ENCODE assay signal across 1 cellular context in the genomic region with DNA sequence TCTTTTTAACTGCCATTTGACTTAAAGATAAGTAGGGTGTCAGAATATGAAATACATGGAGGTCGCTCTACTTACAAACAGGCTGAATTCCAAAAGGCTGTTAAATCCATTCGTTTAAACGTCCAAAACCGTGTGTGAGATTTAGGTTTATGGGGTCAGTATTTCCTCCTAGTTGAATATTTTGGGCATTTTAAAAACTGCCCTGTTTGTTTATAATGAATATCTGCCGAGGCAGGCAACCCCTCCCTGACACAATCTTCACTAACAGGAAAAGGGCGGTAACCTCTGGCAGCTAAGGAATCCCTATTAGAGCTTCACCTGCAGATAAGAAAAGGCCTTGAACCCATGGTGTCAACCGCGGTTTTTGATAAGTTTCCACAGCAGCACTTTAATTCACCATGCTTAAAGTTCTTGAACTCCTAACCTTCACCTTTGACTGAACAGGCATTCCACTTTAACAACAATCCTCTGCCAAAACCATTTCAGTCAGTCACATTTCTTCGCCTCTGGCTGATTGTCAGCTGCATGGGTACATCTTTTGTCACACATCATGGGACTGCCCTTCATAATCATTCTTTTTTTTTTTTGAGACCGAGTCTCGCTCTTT.
TF ChIP-seq lines count a peak whose summit lies in the region.

No MANE protein-coding gene starts in this region.

TF ChIP-seq in HepG2, 621 proteins besides CTCF, POLR2A, EP300 and RAD21 (continued from another document and continues in another):
- TF ChIP-seq CC2D1A (CRISPR knock-in tag; IDR thresholded peaks at IDR 0.05): no peak
- TF ChIP-seq, protein P1, sequence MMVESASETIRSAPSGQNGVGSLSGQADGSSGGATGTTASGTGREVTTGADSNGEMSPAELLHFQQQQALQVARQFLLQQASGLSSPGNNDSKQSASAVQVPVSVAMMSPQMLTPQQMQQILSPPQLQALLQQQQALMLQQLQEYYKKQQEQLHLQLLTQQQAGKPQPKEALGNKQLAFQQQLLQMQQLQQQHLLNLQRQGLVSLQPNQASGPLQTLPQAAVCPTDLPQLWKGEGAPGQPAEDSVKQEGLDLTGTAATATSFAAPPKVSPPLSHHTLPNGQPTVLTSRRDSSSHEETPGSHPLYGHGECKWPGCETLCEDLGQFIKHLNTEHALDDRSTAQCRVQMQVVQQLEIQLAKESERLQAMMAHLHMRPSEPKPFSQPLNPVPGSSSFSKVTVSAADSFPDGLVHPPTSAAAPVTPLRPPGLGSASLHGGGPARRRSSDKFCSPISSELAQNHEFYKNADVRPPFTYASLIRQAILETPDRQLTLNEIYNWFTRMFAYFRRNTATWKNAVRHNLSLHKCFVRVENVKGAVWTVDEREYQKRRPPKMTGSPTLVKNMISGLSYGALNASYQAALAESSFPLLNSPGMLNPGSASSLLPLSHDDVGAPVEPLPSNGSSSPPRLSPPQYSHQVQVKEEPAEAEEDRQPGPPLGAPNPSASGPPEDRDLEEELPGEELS (CRISPR knock-in tag; IDR thresholded peaks at IDR 0.05): peak; percentile 75
- TF ChIP-seq, protein P2, sequence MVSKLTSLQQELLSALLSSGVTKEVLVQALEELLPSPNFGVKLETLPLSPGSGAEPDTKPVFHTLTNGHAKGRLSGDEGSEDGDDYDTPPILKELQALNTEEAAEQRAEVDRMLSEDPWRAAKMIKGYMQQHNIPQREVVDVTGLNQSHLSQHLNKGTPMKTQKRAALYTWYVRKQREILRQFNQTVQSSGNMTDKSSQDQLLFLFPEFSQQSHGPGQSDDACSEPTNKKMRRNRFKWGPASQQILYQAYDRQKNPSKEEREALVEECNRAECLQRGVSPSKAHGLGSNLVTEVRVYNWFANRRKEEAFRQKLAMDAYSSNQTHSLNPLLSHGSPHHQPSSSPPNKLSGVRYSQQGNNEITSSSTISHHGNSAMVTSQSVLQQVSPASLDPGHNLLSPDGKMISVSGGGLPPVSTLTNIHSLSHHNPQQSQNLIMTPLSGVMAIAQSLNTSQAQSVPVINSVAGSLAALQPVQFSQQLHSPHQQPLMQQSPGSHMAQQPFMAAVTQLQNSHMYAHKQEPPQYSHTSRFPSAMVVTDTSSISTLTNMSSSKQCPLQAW (CRISPR knock-in tag; IDR thresholded peaks at IDR 0.05): no peak
- TF ChIP-seq, protein P3, sequence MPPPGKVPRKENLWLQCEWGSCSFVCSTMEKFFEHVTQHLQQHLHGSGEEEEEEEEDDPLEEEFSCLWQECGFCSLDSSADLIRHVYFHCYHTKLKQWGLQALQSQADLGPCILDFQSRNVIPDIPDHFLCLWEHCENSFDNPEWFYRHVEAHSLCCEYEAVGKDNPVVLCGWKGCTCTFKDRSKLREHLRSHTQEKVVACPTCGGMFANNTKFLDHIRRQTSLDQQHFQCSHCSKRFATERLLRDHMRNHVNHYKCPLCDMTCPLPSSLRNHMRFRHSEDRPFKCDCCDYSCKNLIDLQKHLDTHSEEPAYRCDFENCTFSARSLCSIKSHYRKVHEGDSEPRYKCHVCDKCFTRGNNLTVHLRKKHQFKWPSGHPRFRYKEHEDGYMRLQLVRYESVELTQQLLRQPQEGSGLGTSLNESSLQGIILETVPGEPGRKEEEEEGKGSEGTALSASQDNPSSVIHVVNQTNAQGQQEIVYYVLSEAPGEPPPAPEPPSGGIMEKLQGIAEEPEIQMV (CRISPR knock-in tag; IDR thresholded peaks at IDR 0.05; ENCODE audit: low read depth): 0 out of 2 replicates have a peak, but pooled peaks have one; percentile 54
- no peak for TF ChIP-seq CHCHD3 (CRISPR knock-in tag; IDR thresholded peaks at IDR 0.05)
- TF ChIP-seq, protein P4, sequence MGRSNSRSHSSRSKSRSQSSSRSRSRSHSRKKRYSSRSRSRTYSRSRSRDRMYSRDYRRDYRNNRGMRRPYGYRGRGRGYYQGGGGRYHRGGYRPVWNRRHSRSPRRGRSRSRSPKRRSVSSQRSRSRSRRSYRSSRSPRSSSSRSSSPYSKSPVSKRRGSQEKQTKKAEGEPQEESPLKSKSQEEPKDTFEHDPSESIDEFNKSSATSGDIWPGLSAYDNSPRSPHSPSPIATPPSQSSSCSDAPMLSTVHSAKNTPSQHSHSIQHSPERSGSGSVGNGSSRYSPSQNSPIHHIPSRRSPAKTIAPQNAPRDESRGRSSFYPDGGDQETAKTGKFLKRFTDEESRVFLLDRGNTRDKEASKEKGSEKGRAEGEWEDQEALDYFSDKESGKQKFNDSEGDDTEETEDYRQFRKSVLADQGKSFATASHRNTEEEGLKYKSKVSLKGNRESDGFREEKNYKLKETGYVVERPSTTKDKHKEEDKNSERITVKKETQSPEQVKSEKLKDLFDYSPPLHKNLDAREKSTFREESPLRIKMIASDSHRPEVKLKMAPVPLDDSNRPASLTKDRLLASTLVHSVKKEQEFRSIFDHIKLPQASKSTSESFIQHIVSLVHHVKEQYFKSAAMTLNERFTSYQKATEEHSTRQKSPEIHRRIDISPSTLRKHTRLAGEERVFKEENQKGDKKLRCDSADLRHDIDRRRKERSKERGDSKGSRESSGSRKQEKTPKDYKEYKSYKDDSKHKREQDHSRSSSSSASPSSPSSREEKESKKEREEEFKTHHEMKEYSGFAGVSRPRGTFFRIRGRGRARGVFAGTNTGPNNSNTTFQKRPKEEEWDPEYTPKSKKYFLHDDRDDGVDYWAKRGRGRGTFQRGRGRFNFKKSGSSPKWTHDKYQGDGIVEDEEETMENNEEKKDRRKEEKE (IDR thresholded peaks at IDR 0.05): no peak
- TF ChIP-seq KAT2B (IDR thresholded peaks at IDR 0.05; ENCODE audit: borderline replicate concordance, low read depth, low read length): no peak
- TF ChIP-seq, protein P5, sequence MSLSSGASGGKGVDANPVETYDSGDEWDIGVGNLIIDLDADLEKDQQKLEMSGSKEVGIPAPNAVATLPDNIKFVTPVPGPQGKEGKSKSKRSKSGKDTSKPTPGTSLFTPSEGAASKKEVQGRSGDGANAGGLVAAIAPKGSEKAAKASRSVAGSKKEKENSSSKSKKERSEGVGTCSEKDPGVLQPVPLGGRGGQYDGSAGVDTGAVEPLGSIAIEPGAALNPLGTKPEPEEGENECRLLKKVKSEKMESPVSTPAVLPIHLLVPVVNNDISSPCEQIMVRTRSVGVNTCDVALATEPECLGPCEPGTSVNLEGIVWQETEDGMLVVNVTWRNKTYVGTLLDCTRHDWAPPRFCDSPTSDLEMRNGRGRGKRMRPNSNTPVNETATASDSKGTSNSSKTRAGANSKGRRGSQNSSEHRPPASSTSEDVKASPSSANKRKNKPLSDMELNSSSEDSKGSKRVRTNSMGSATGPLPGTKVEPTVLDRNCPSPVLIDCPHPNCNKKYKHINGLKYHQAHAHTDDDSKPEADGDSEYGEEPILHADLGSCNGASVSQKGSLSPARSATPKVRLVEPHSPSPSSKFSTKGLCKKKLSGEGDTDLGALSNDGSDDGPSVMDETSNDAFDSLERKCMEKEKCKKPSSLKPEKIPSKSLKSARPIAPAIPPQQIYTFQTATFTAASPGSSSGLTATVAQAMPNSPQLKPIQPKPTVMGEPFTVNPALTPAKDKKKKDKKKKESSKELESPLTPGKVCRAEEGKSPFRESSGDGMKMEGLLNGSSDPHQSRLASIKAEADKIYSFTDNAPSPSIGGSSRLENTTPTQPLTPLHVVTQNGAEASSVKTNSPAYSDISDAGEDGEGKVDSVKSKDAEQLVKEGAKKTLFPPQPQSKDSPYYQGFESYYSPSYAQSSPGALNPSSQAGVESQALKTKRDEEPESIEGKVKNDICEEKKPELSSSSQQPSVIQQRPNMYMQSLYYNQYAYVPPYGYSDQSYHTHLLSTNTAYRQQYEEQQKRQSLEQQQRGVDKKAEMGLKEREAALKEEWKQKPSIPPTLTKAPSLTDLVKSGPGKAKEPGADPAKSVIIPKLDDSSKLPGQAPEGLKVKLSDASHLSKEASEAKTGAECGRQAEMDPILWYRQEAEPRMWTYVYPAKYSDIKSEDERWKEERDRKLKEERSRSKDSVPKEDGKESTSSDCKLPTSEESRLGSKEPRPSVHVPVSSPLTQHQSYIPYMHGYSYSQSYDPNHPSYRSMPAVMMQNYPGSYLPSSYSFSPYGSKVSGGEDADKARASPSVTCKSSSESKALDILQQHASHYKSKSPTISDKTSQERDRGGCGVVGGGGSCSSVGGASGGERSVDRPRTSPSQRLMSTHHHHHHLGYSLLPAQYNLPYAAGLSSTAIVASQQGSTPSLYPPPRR (CRISPR knock-in tag; IDR thresholded peaks at IDR 0.05; ENCODE audit: borderline replicate concordance): peak; percentile 68
- TF ChIP-seq DMAP1 (CRISPR knock-in tag; IDR thresholded peaks at IDR 0.05): peak; percentile 44; the same call in 1 of the 2 replicates
- TF ChIP-seq BCL6 (CRISPR knock-in tag; IDR thresholded peaks at IDR 0.05): peak; percentile 59
- TF ChIP-seq, protein P6, sequence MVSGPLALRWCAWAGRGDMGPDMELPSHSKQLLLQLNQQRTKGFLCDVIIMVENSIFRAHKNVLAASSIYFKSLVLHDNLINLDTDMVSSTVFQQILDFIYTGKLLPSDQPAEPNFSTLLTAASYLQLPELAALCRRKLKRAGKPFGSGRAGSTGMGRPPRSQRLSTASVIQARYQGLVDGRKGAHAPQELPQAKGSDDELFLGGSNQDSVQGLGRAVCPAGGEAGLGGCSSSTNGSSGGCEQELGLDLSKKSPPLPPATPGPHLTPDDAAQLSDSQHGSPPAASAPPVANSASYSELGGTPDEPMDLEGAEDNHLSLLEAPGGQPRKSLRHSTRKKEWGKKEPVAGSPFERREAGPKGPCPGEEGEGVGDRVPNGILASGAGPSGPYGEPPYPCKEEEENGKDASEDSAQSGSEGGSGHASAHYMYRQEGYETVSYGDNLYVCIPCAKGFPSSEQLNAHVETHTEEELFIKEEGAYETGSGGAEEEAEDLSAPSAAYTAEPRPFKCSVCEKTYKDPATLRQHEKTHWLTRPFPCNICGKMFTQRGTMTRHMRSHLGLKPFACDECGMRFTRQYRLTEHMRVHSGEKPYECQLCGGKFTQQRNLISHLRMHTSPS (CRISPR knock-in tag; IDR thresholded peaks at IDR 0.05; ENCODE audit: low read depth): no peak
- TF ChIP-seq, protein P7, sequence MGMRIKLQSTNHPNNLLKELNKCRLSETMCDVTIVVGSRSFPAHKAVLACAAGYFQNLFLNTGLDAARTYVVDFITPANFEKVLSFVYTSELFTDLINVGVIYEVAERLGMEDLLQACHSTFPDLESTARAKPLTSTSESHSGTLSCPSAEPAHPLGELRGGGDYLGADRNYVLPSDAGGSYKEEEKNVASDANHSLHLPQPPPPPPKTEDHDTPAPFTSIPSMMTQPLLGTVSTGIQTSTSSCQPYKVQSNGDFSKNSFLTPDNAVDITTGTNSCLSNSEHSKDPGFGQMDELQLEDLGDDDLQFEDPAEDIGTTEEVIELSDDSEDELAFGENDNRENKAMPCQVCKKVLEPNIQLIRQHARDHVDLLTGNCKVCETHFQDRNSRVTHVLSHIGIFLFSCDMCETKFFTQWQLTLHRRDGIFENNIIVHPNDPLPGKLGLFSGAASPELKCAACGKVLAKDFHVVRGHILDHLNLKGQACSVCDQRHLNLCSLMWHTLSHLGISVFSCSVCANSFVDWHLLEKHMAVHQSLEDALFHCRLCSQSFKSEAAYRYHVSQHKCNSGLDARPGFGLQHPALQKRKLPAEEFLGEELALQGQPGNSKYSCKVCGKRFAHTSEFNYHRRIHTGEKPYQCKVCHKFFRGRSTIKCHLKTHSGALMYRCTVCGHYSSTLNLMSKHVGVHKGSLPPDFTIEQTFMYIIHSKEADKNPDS (CRISPR knock-in tag; IDR thresholded peaks at IDR 0.05): no peak
- peak; percentile 48; the same call in 1 of the 2 replicates for TF ChIP-seq ERF (CRISPR knock-in tag; IDR thresholded peaks at IDR 0.05)
- TF ChIP-seq SUZ12 (IDR thresholded peaks at IDR 0.05; ENCODE audit: low read depth, low read length): no peak
- no peak for TF ChIP-seq ZNF501 (CRISPR knock-in tag; IDR thresholded peaks at IDR 0.05)
- no peak for TF ChIP-seq ZNF3 (CRISPR knock-in tag; IDR thresholded peaks at IDR 0.05)
- no peak for TF ChIP-seq THYN1 (CRISPR knock-in tag; IDR thresholded peaks at IDR 0.05; ENCODE audit: borderline replicate concordance, low read depth)
- TF ChIP-seq TEAD3 (CRISPR knock-in tag; optimal IDR thresholded peaks at IDR 0.05; ENCODE audit: borderline replicate concordance): peak; percentile 89
- TF ChIP-seq, protein P8, sequence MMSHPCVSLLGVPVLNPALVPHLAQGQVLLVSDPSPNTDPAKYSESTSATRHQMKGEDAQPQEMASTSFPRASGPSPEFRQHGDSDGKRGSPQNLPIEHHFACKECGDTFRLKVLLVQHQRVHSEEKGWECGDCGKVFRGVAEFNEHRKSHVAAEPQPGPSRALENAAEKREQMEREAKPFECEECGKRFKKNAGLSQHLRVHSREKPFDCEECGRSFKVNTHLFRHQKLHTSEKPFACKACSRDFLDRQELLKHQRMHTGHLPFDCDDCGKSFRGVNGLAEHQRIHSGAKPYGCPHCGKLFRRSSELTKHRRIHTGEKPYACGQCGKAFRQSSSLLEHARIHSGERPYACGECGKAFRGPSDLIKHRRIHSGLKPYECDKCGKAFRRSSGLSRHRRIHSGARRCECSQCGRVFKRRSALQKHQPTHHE (CRISPR knock-in tag; IDR thresholded peaks at IDR 0.05; ENCODE audit: borderline replicate concordance): no peak
- TF ChIP-seq, protein P9, sequence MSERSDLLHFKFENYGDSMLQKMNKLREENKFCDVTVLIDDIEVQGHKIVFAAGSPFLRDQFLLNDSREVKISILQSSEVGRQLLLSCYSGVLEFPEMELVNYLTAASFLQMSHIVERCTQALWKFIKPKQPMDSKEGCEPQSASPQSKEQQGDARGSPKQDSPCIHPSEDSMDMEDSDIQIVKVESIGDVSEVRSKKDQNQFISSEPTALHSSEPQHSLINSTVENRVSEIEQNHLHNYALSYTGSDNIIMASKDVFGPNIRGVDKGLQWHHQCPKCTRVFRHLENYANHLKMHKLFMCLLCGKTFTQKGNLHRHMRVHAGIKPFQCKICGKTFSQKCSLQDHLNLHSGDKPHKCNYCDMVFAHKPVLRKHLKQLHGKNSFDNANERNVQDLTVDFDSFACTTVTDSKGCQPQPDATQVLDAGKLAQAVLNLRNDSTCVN (CRISPR knock-in tag; IDR thresholded peaks at IDR 0.05; ENCODE audit: borderline replicate concordance): no peak
- TF ChIP-seq PTBP1 (IDR thresholded peaks at IDR 0.05; ENCODE audit: low read depth, low read length, poor library complexity, severe bottlenecking): no peak
- no peak for TF ChIP-seq REPIN1 (CRISPR knock-in tag; IDR thresholded peaks at IDR 0.05; ENCODE audit: borderline replicate concordance, low read depth)
- TF ChIP-seq, protein P10, sequence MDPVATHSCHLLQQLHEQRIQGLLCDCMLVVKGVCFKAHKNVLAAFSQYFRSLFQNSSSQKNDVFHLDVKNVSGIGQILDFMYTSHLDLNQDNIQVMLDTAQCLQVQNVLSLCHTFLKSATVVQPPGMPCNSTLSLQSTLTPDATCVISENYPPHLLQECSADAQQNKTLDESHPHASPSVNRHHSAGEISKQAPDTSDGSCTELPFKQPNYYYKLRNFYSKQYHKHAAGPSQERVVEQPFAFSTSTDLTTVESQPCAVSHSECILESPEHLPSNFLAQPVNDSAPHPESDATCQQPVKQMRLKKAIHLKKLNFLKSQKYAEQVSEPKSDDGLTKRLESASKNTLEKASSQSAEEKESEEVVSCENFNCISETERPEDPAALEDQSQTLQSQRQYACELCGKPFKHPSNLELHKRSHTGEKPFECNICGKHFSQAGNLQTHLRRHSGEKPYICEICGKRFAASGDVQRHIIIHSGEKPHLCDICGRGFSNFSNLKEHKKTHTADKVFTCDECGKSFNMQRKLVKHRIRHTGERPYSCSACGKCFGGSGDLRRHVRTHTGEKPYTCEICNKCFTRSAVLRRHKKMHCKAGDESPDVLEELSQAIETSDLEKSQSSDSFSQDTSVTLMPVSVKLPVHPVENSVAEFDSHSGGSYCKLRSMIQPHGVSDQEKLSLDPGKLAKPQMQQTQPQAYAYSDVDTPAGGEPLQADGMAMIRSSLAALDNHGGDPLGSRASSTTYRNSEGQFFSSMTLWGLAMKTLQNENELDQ (CRISPR knock-in tag; IDR thresholded peaks at IDR 0.05; ENCODE audit: borderline replicate concordance): no peak
- TF ChIP-seq ZNF10 (CRISPR knock-in tag; IDR thresholded peaks at IDR 0.05; ENCODE audit: borderline replicate concordance, low read depth): no peak
- peak; percentile 31; the same call in 1 of the 2 replicates for TF ChIP-seq ZBTB7B (CRISPR knock-in tag; IDR thresholded peaks at IDR 0.05)
